In genomic region chr3:4978966-4979400, GRCh38 we compare ENCODE assay signal across 8 cellular contexts. TPM values are rescaled to one million over a fixed set of nuclear protein-coding genes. Genes with fewer than 3 reads are reported as not detected.
A peak's percentile ranks its signal among the peaks of the same experiment; 100 is the strongest.
DNase-seq lines count a peak whose midpoint lies in the region; ATAC-seq and TF ChIP-seq lines count a peak whose summit lies in the region.

No MANE protein-coding gene starts in this region.

- H3K4me3 ChIP-seq in GM23248 (peak overlapping the region; percentile 72), SK-N-SH (ENCODE audit: low read depth in 2 of 2, low read length in 1 of 2) (peak overlapping the region; percentile 69 to 72), ovary (peak overlapping the region; percentile 87), upper lobe of right lung (peak overlapping the region; percentile 98)

- peak overlapping the region; percentile 99 for H3K27ac Mint-ChIP-seq in activated naive CD8-positive, alpha-beta T cell treated with anti-CD3 and anti-CD28 coated beads for 36 hours

- no peak for TF ChIP-seq EP300 in SK-N-SH (IDR thresholded peaks at IDR 0.05; ENCODE audit: borderline replicate concordance in 1 of 2, low read depth in 1 of 2, low read length in 1 of 2)
- TF ChIP-seq EP300 in ovary (IDR thresholded peaks at IDR 0.05), result no peak

- H3K4me1 ChIP-seq in ES-I3 (ENCODE audit: insufficient read depth, low read length), result peaks cover 28% of the 10 kb centered on the region
- peaks cover 32% of the 10 kb centered on the region for H3K4me1 ChIP-seq in GM23248 (ENCODE audit: insufficient read depth)
- H3K4me1 ChIP-seq in SK-N-SH (ENCODE audit: control insufficient read depth in 1 of 2, insufficient read depth in 2 of 2, low read depth in 1 of 2, low read length in 1 of 2), result peaks cover 18 to 26% of the 10 kb centered on the region in 2 experiments; a peak in 3 of 4 replicates
- H3K4me1 ChIP-seq in ovary (ENCODE audit: insufficient read depth), result peaks cover 5% of the 10 kb centered on the region
- peaks cover 35% of the 10 kb centered on the region for H3K4me1 ChIP-seq in upper lobe of right lung

- peak overlapping the region; percentile 99 for H3K4me3 Mint-ChIP-seq in activated naive CD8-positive, alpha-beta T cell treated with anti-CD3 and anti-CD28 coated beads for 36 hours

- no peak overlapping the region for H2AFZ ChIP-seq in GM23248
- no peak overlapping the region for H2AFZ ChIP-seq in SK-N-SH (ENCODE audit: low read depth)

- H3K27me3 ChIP-seq in GM23248 (replicated peaks; ENCODE audit: insufficient read depth), result no peaks in the 10 kb centered on the region
- no peaks in the 10 kb centered on the region for H3K27me3 ChIP-seq in SK-N-SH (ENCODE audit: insufficient read depth)
- H3K27me3 ChIP-seq in ovary, result no peaks in the 10 kb centered on the region
- no peaks in the 10 kb centered on the region for H3K27me3 ChIP-seq in upper lobe of right lung

- peaks cover 47% of the 10 kb centered on the region for H3F3A ChIP-seq in GM23248 (ENCODE audit: insufficient read depth)
- H3F3A ChIP-seq in SK-N-SH (replicated peaks; ENCODE audit: insufficient read depth), result peaks cover 36% of the 10 kb centered on the region

- peak overlapping the region; percentile 98 for H3K27ac ChIP-seq in GM23248
- H3K27ac ChIP-seq in KOPT-K1 (ENCODE audit: low read depth, low read length, poor library complexity, severe bottlenecking), result peak overlapping the region; percentile 77
- H3K27ac ChIP-seq in SK-N-SH (ENCODE audit: low read depth in 2 of 2, low read length in 1 of 2), result peak overlapping the region; percentile 91 to 95
- peak overlapping the region; percentile 97 to 98 for H3K27ac ChIP-seq in ovary
- peak overlapping the region; percentile 100 for H3K27ac ChIP-seq in upper lobe of right lung

- H3K9ac ChIP-seq in ES-I3 (ENCODE audit: low read depth, low read length) (peak overlapping the region; percentile 79), GM23248 (peak overlapping the region; percentile 99), SK-N-SH (peak overlapping the region; percentile 94; the same call in 1 of the 2 replicates)

- 0 to 1% methylated on average over 1 to 27 of the region's 27 CpGs for WGBS in GM23248 (ENCODE audit: low coverage in 1 of 2, low lambda C conversion rate in 2 of 2, missing lambda C conversion rate in 2 of 2), 2 experiments
- WGBS in SK-N-SH (ENCODE audit: low lambda C conversion rate), result 0% methylated on average over 12 of the region's 27 CpGs
- 0 to 2% (median 1%) methylated on average over 11 to 27 of the region's 27 CpGs for WGBS in ovary, 3 donors

- TF ChIP-seq RAD21 in SK-N-SH (IDR thresholded peaks at IDR 0.05; ENCODE audit: low read length), result no peak

- POLR2A ChIA-PET in SK-N-SH (lab: Yijun Ruan, JAX), result interaction anchor here (0.8 to 1.9 kb wide), 5 partner anchors 8 to 267 kb away, joined by 3 to 9 read pairs (median 4); no protein-coding TSS in a partner anchor

- H3K36me3 ChIP-seq in ES-I3 (ENCODE audit: insufficient read depth, low read length) (peaks cover 22% of the 10 kb centered on the region), GM23248 (ENCODE audit: low read depth) (peaks cover 22% of the 10 kb centered on the region), KOPT-K1 (ENCODE audit: insufficient read depth, low read length) (peaks cover 29% of the 10 kb centered on the region), SK-N-SH (replicated peaks in 1 of 2; ENCODE audit: control insufficient read depth in 1 of 2, insufficient read depth in 2 of 2, low read length in 1 of 2) (peaks cover 20 to 26% of the 10 kb centered on the region in 2 experiments), ovary (no peaks in the 10 kb centered on the region), upper lobe of right lung (peaks cover 30% of the 10 kb centered on the region)

- H3K4me2 ChIP-seq in GM23248 (ENCODE audit: unreplicated experiment), result peak overlapping the region; percentile 37
- peak overlapping the region; percentile 96; the same call in 1 of the 2 replicates for H3K4me2 ChIP-seq in SK-N-SH

- no peaks in the 10 kb centered on the region for H4K20me1 ChIP-seq in GM23248 (ENCODE audit: insufficient read depth)
- H4K20me1 ChIP-seq in SK-N-SH (ENCODE audit: insufficient read depth), result peaks cover 16% of the 10 kb centered on the region

- DNase-seq in GM23248, result peak; percentile 99
- DNase-seq in SK-N-SH, result peak; percentile 79
- DNase-seq in activated naive CD8-positive, alpha-beta T cell treated with anti-CD3 and anti-CD28 coated beads for 36 hours, result peak; percentile 97
- peak; percentile 98 for DNase-seq in Right ventricle myocardium inferior (ENCODE audit: missing footprints)
- peak; percentile 92 to 97 (median 95) for DNase-seq in ovary
- peak; percentile 98 for DNase-seq in upper lobe of right lung

- H3K4me1 Mint-ChIP-seq in activated naive CD8-positive, alpha-beta T cell treated with anti-CD3 and anti-CD28 coated beads for 36 hours, result peaks cover 44% of the 10 kb centered on the region

- CTCF ChIA-PET in SK-N-SH (lab: Yijun Ruan, JAX), result interaction anchor here (1.0 to 16.3 kb wide), 13 partner anchors 8 to 264 kb away, joined by 3 to 277 read pairs (median 4); no protein-coding TSS in a partner anchor

- intact Hi-C loops in Right ventricle myocardium inferior (cut with DNase I), result loop anchor here (1.0 to 2.0 kb wide), 3 partner anchors 38 to 258 kb away; no protein-coding TSS in a partner anchor
- intact Hi-C loops in ovary (cut with DNase I), result loop anchor here in 2 of 4 donors (2.0 to 5.0 kb wide), 4 partner anchors 48 to 258 kb away; no protein-coding TSS in a partner anchor
- intact Hi-C loops in upper lobe of right lung (cut with DNase I), result no loop called here

- no peak for TF ChIP-seq POLR2A in ovary (IDR thresholded peaks at IDR 0.05)

- H3K36me3 Mint-ChIP-seq in activated naive CD8-positive, alpha-beta T cell treated with anti-CD3 and anti-CD28 coated beads for 36 hours, result peaks cover 50% of the 10 kb centered on the region

- H3K27me3 Mint-ChIP-seq in activated naive CD8-positive, alpha-beta T cell treated with anti-CD3 and anti-CD28 coated beads for 36 hours, result peaks cover 14% of the 10 kb centered on the region

- H3K79me2 ChIP-seq in GM23248 (ENCODE audit: insufficient read depth) (peaks cover 44% of the 10 kb centered on the region), SK-N-SH (ENCODE audit: insufficient read depth) (peaks cover 46% of the 10 kb centered on the region)

- H3K9me2 ChIP-seq in GM23248 (ENCODE audit: insufficient read depth) (no peaks in the 10 kb centered on the region), SK-N-SH (no peaks in the 10 kb centered on the region)

- in situ Hi-C loops in GM23248 (cut with MboI), result loop anchor here (5.0 kb wide), 1 partner anchor 252 kb away; no protein-coding TSS in a partner anchor

- ATAC-seq in Right ventricle myocardium inferior (peak; percentile 75), upper lobe of right lung (peak; percentile 70)

- TF ChIP-seq CTCF in SK-N-SH (IDR thresholded peaks at IDR 0.05), result no peak
- no peak for TF ChIP-seq CTCF in ovary (IDR thresholded peaks at IDR 0.05)
- TF ChIP-seq CTCF in upper lobe of right lung (IDR thresholded peaks at IDR 0.05), result no peak

- H3K9me3 Mint-ChIP-seq in activated naive CD8-positive, alpha-beta T cell treated with anti-CD3 and anti-CD28 coated beads for 36 hours, result no peaks in the 10 kb centered on the region

- H3K9me3 ChIP-seq in ES-I3 (ENCODE audit: control insufficient read depth, insufficient read depth, low read length), result no peaks in the 10 kb centered on the region
- H3K9me3 ChIP-seq in GM23248 (ENCODE audit: low read depth), result no peaks in the 10 kb centered on the region
- H3K9me3 ChIP-seq in KOPT-K1 (ENCODE audit: insufficient read depth, low read length, poor library complexity, severe bottlenecking), result no peaks in the 10 kb centered on the region
- no peaks in the 10 kb centered on the region for H3K9me3 ChIP-seq in SK-N-SH
- H3K9me3 ChIP-seq in ovary, result no peaks in the 10 kb centered on the region
- H3K9me3 ChIP-seq in upper lobe of right lung, result no peaks in the 10 kb centered on the region

TF ChIP-seq in SK-N-SH, 30 proteins besides CTCF, POLR2A, EP300 and RAD21 (continues in another document):
- peak; percentile 1; the same call in 1 of the 2 replicates for TF ChIP-seq SIN3A (IDR thresholded peaks at IDR 0.05; ENCODE audit: borderline replicate concordance, low read depth, low read length)
- no peak for TF ChIP-seq IRF3 (IDR thresholded peaks at IDR 0.05; ENCODE audit: low read depth, low read length)
- peak; percentile 80; the same call in 1 of the 2 replicates for TF ChIP-seq USF1 (IDR thresholded peaks at IDR 0.05; ENCODE audit: borderline replicate concordance, low read depth)
- no peak for TF ChIP-seq NFIC (IDR thresholded peaks at IDR 0.05; ENCODE audit: borderline replicate concordance)
- TF ChIP-seq RXRA (IDR thresholded peaks at IDR 0.05; ENCODE audit: borderline replicate concordance, low read depth), result no peak
- no peak for TF ChIP-seq MEF2A (IDR thresholded peaks at IDR 0.05; ENCODE audit: borderline replicate concordance, low read depth)

RNA-seq across cellular contexts. Expression of gene BHLHE40, which starts 0.3 kb away (rescaled TPM):
- total RNA-seq in GM23248 (2014; rRNA removed; shearing (Covaris generic)), result 27.6 and 33.9 TPM in 2 replicates
- 42.9 TPM in 2 replicates for polyA plus RNA-seq in GM23248 (2016; fragmentation: Nextera tagmentation; extraction: Ambion mirVana)
- polyA plus RNA-seq in SK-N-SH (2012; rRNA removed), result 47.2 and 62.2 TPM in 2 replicates
- polyA plus RNA-seq in SK-N-SH (2012; cell fraction: cytosol; rRNA removed), result 23.2 and 33.0 TPM in 2 replicates
- polyA plus RNA-seq in SK-N-SH (2012; cell fraction: nucleus; rRNA removed), result 211 and 257 TPM in 2 replicates
- total RNA-seq in activated naive CD8-positive, alpha-beta T cell treated with anti-CD3 and anti-CD28 coated beads for 36 hours, result 100 to 1,000 TPM; 292 to 294 TPM
- 26.9 TPM for total RNA-seq in Right ventricle myocardium inferior
- 100 to 1,000 TPM in 4 of 7 donors, 10 to 100 TPM in 3; 47.3 to 264 (median 103) TPM for total RNA-seq in ovary
- 10 to 100 TPM; 28.6 to 52.2 TPM for polyA plus RNA-seq in ovary
- total RNA-seq in upper lobe of right lung, result 97.1 TPM

Comparison
In these comparisons a context has a peak if more than half of its experiments do, and no peak if none do; other contexts are left out.
1. Peak in every context shown above with its lines: DNase-seq, ATAC-seq, H3K4me3 ChIP-seq and H3K27ac ChIP-seq.